In genomic region chr10:29994833-29995232, GRCh38 we compare ENCODE assay signal across 21 cellular contexts.
"Had no signal": no experiment of that assay in that cellular context is flagged by ENCODE, and none has a peak within 500 bp of the region (broad histone marks: within the 10 kb centered on the region; RNA-seq: fewer than 3 reads in every experiment).

No MANE protein-coding gene starts in this region.

- ATAC-seq: activated CD4-positive, alpha-beta T cell treated with anti-CD3 and anti-CD28 coated beads for 36 hours; activated CD8-positive, alpha-beta memory T cell treated with anti-CD3 and anti-CD28 coated beads, Interleukin-2, amount 10 ng/mL, durations not matched to agents 7 days and 5 days; activated T-helper 17 cell treated with anti-CD3 and anti-CD28 coated beads, Interleukin-2, amount 50 U/mL, for 72 hours; left ventricle myocardium superior; naive thymus-derived CD4-positive, alpha-beta T cell; stimulated activated memory B cell treated with anti-CD40 and anti-IgM and Interleukin-4, amounts not matched to agents 10 μg/mL and 1 μg/mL and 100 μg/mL, for 72 hours had no signal

- H3K27ac ChIP-seq: neutrophil, parathyroid adenoma, spleen had no signal

- FAIRE-seq: frontal cortex had no signal

- H3K9ac ChIP-seq: parathyroid adenoma had no signal

- DNase-seq: activated CD4-positive, alpha-beta memory T cell treated with anti-CD3 and anti-CD28 coated beads, Interleukin-2, amount 10 ng/mL, durations not matched to agents 7 days and 5 days; activated CD4-positive, alpha-beta T cell treated with anti-CD3 and anti-CD28 coated beads for 36 hours; activated CD8-positive, alpha-beta memory T cell treated with anti-CD3 and anti-CD28 coated beads, Interleukin-2, amount 10 ng/mL, durations not matched to agents 7 days and 5 days; activated naive CD4-positive, alpha-beta T cell; activated naive CD8-positive, alpha-beta T cell treated with anti-CD3 and anti-CD28 coated beads for 36 hours; amniotic stem cell; dermis blood vessel endothelial cell; effector memory CD4-positive, alpha-beta T cell; head of caudate nucleus; kidney glomerular epithelial cell; left ventricle myocardium superior; naive thymus-derived CD4-positive, alpha-beta T cell; spleen; stimulated activated CD4-positive, alpha-beta T cell treated with anti-CD3 and anti-CD28 coated beads, Interleukin-4, amount 100 ng/mL, for 4 hours; T-helper 2 cell had no signal

- H3K9me3 ChIP-seq: neutrophil, spleen had no signal

- H3K4me3 Mint-ChIP-seq: activated CD4-positive, alpha-beta memory T cell treated with anti-CD3 and anti-CD28 coated beads, Interleukin-2, amount 10 ng/mL, durations not matched to agents 7 days and 5 days; activated CD4-positive, alpha-beta T cell treated with anti-CD3 and anti-CD28 coated beads for 36 hours; activated CD8-positive, alpha-beta memory T cell treated with anti-CD3 and anti-CD28 coated beads, Interleukin-2, amount 10 ng/mL, durations not matched to agents 7 days and 5 days; activated naive CD8-positive, alpha-beta T cell treated with anti-CD3 and anti-CD28 coated beads for 36 hours; activated T-helper 17 cell treated with anti-CD3 and anti-CD28 coated beads, Interleukin-2, amount 50 U/mL, for 72 hours; memory B cell; naive thymus-derived CD4-positive, alpha-beta T cell; stimulated activated memory B cell treated with anti-CD40 and anti-IgM and Interleukin-4, amounts not matched to agents 10 μg/mL and 1 μg/mL and 100 μg/mL, for 72 hours had no signal

- H3K79me2 ChIP-seq: parathyroid adenoma had no signal

- H3K9me3 Mint-ChIP-seq: activated CD4-positive, alpha-beta memory T cell treated with anti-CD3 and anti-CD28 coated beads, Interleukin-2, amount 10 ng/mL, durations not matched to agents 7 days and 5 days; activated naive CD8-positive, alpha-beta T cell treated with anti-CD3 and anti-CD28 coated beads for 36 hours; activated T-helper 17 cell treated with anti-CD3 and anti-CD28 coated beads, Interleukin-2, amount 50 U/mL, for 72 hours; memory B cell; stimulated activated memory B cell treated with anti-CD40 and anti-IgM and Interleukin-4, amounts not matched to agents 10 μg/mL and 1 μg/mL and 100 μg/mL, for 72 hours had no signal

- H3K36me3 Mint-ChIP-seq: activated CD8-positive, alpha-beta memory T cell treated with anti-CD3 and anti-CD28 coated beads, Interleukin-2, amount 10 ng/mL, durations not matched to agents 7 days and 5 days; activated naive CD8-positive, alpha-beta T cell treated with anti-CD3 and anti-CD28 coated beads for 36 hours; memory B cell; naive thymus-derived CD4-positive, alpha-beta T cell; stimulated activated memory B cell treated with anti-CD40 and anti-IgM and Interleukin-4, amounts not matched to agents 10 μg/mL and 1 μg/mL and 100 μg/mL, for 72 hours had no signal

- H3K27ac Mint-ChIP-seq: activated CD4-positive, alpha-beta memory T cell treated with anti-CD3 and anti-CD28 coated beads, Interleukin-2, amount 10 ng/mL, durations not matched to agents 7 days and 5 days; activated CD4-positive, alpha-beta T cell treated with anti-CD3 and anti-CD28 coated beads for 36 hours; activated CD8-positive, alpha-beta memory T cell treated with anti-CD3 and anti-CD28 coated beads, Interleukin-2, amount 10 ng/mL, durations not matched to agents 7 days and 5 days; activated naive CD8-positive, alpha-beta T cell treated with anti-CD3 and anti-CD28 coated beads for 36 hours; activated T-helper 17 cell treated with anti-CD3 and anti-CD28 coated beads, Interleukin-2, amount 50 U/mL, for 72 hours; memory B cell; naive thymus-derived CD4-positive, alpha-beta T cell; stimulated activated memory B cell treated with anti-CD40 and anti-IgM and Interleukin-4, amounts not matched to agents 10 μg/mL and 1 μg/mL and 100 μg/mL, for 72 hours had no signal

- H2AFZ ChIP-seq: parathyroid adenoma had no signal

- H3K4me3 ChIP-seq: spleen had no signal

- H3K36me3 ChIP-seq: neutrophil, spleen had no signal

- H3K4me1 Mint-ChIP-seq: activated CD4-positive, alpha-beta memory T cell treated with anti-CD3 and anti-CD28 coated beads, Interleukin-2, amount 10 ng/mL, durations not matched to agents 7 days and 5 days; activated CD4-positive, alpha-beta T cell treated with anti-CD3 and anti-CD28 coated beads for 36 hours; activated naive CD8-positive, alpha-beta T cell treated with anti-CD3 and anti-CD28 coated beads for 36 hours; activated T-helper 17 cell treated with anti-CD3 and anti-CD28 coated beads, Interleukin-2, amount 50 U/mL, for 72 hours; memory B cell; stimulated activated memory B cell treated with anti-CD40 and anti-IgM and Interleukin-4, amounts not matched to agents 10 μg/mL and 1 μg/mL and 100 μg/mL, for 72 hours had no signal
